ENCODE assay signal across 19 cellular contexts in the genomic region with DNA sequence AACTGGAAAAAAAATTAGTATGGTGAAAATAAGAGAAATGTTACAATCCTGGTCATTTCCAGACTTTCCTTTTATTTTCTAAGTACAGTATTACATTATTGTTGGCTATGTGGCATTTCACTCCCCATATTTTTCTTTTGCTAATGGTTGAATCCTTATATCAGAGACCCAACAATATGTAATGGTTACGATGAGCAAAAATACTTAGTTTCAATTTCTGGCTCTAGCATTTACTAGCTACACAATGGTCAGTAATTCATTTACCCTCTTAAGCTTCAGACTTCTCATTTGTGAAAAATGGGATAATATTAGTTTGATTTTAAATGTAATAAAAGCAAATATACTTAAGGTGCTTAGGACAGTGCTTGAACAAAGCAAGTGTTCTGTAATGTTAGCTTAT.
"Had no signal": no experiment of that assay in that cellular context is flagged by ENCODE, and none has a peak within 500 bp of the region (broad histone marks: within the 10 kb centered on the region; RNA-seq: fewer than 3 reads in every experiment).

No MANE protein-coding gene starts in this region.

- H3K4me3 ChIP-seq: ascending aorta, MG63, SK-N-MC had no signal

- H3K4me1 ChIP-seq: ascending aorta had no signal

- H3K9me3 ChIP-seq: ascending aorta, MG63 had no signal

- H3K36me3 ChIP-seq: ascending aorta, MG63 had no signal

- H3K27me3 ChIP-seq: ascending aorta, MG63 had no signal

- ATAC-seq: activated CD8-positive, alpha-beta memory T cell treated with anti-CD3 and anti-CD28 coated beads, Interleukin-2, amount 10 ng/mL, durations not matched to agents 7 days and 5 days; Right ventricle myocardium inferior had no signal

- DNase-seq: activated B cell treated with CpG ODN at 0.5 μM for 24 hours; activated CD4-positive, alpha-beta T cell treated with anti-CD3 and anti-CD28 coated beads for 1 hour; activated CD4-positive, alpha-beta T cell treated with anti-CD3 and anti-CD28 coated beads, Interleukin-2, amount 10 ng/mL, durations not matched to agents 24 days and 14 days; activated CD4-positive, alpha-beta T cell treated with anti-CD3 and anti-CD28 coated beads, Interleukin-2, amount 50 U/mL, for 48 hours; activated CD8-positive, alpha-beta memory T cell treated with anti-CD3 and anti-CD28 coated beads, Interleukin-2, amount 10 ng/mL, durations not matched to agents 7 days and 5 days; activated effector memory CD4-positive, alpha-beta T cell treated with Interleukin-2 at 50 U/mL for 16 hours; activated naive CD4-positive, alpha-beta T cell; activated T-cell treated with anti-CD3 and anti-CD28 coated beads, Interleukin-2, amount 50 U/mL, for 24 hours; MG63; NCI-H1105; NCI-H1436; NCI-H1694 treated with DMSO at 0.1 percent for 48 hours; NCI-H2029 treated with DMSO at 0.1 percent for 48 hours; NCI-H69; RPMI8226; T-helper 9 cell had no signal

- H3K27ac ChIP-seq: ascending aorta, SK-N-MC had no signal
